Comparison of ENCODE assay signal across 8 cellular contexts in the genomic region with DNA sequence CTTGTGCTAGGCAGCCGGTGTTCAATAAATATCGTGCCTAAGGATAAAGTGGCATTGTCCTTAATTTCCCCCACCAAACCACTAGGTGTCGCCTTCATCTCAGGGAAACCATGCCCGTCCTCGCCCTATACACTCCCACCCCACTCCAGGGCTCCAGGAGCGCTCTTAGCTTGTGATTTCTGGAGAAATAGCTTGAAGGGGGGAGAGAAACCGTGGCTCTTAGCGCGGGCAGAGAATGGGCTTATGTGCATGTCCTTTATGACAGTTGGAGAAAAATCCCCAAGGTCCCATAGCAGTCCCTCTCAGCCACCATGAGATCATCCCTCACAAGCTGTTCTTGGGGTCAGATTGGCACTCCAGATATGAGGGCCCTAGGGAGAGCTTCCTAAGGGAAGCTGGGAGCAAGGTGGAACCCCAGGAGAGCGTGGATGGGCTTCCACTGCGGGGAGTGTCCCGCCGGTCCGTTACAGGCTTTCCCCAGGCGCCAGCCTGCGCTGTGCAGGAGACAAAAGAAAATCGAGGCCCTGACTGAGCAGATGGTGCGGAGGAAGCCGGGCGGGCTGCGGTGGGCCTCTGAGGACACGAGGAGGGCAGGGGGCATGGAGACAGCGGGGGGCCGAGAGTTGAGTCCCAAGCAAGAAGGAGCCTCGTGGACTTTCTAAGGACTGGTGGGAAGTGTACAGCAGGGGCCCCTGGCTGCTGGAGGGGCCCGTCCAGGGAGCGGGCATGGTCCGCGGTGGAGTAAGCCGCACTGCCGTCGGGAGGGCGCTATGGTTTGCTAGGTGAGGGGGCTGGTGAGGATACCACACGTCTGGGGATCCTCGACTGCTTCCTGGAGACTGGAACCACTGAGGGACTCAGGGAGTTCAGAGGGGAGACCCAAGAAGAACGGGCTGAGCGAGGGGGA. TPM values are rescaled to one million over a fixed set of nuclear protein-coding genes. Genes with fewer than 3 reads are reported as not detected.
A peak's percentile ranks its signal among the peaks of the same experiment; 100 is the strongest.
DNase-seq lines count a peak whose midpoint lies in the region; ATAC-seq and TF ChIP-seq lines count a peak whose summit lies in the region.

No MANE protein-coding gene starts in this region.

- no peak overlapping the region for H2AFZ ChIP-seq in DND-41 (ENCODE audit: low read depth, low read length)
- peak overlapping the region; percentile 93 for H2AFZ ChIP-seq in IMR-90 (replicated peaks; ENCODE audit: low read length, poor library complexity)
- 0 out of 2 replicates have a peak overlapping the region, but pooled peaks have one; percentile 39 for H2AFZ ChIP-seq in PC-3 (ENCODE audit: low read length)

- H3K36me3 Mint-ChIP-seq in activated T-helper 1 cell treated with anti-CD3 and anti-CD28 coated beads, Interleukin-12 subunit alpha, Interleukin-12 subunit beta, Interleukin-2, Interleukin-4 antibody, amounts not matched to agents 30 ng/mL and 10 ng/mL and 1 ng/mL, durations not matched to agents 14 hours and 24 hours and 36 hours (ENCODE audit: low read depth): peaks cover 25% of the 10 kb centered on the region
- H3K36me3 Mint-ChIP-seq in nephron (ENCODE audit: low read depth): no peaks in the 10 kb centered on the region

- H3K4me3 ChIP-seq in DND-41 (ENCODE audit: low read depth in 1 of 2, low read length in 2 of 2) (no peak overlapping the region), IMR-90 (ENCODE audit: insufficient read depth, low read depth, low read length) (no peak overlapping the region), PC-3 (ENCODE audit: low read length) (no peak overlapping the region), fibroblast of pulmonary artery (replicated peaks; ENCODE audit: low read depth, low read length) (no peak overlapping the region)

- BruUV-seq in IMR-90 (replicated peaks; lab: Mats Ljungman, UMichigan) (no TSS peak), PC-3 (replicated peaks; lab: Mats Ljungman, UMichigan) (no TSS peak)

- no peak overlapping the region for H3K4me3 Mint-ChIP-seq in activated T-helper 1 cell treated with anti-CD3 and anti-CD28 coated beads, Interleukin-12 subunit alpha, Interleukin-12 subunit beta, Interleukin-2, Interleukin-4 antibody, amounts not matched to agents 30 ng/mL and 10 ng/mL and 1 ng/mL, durations not matched to agents 14 hours and 24 hours and 36 hours
- peak overlapping the region; percentile 87 to 92 (median 91) for H3K4me3 Mint-ChIP-seq in nephron

- ATAC-seq in DND-41 (ENCODE audit: insufficient read depth, low read depth) (peak; percentile 96), IMR-90 (ENCODE audit: low read depth) (peak; percentile 85), PC-3 (peak; percentile 86), GM21786 (IDR thresholded peaks at IDR 0.05; ENCODE audit: unreplicated experiment) (no peak)

- H3K18ac ChIP-seq in IMR-90 (ENCODE audit: low read depth, low read length): peak overlapping the region; percentile 71

- TF ChIP-seq CTCF in DND-41 (IDR thresholded peaks at IDR 0.05; ENCODE audit: borderline replicate concordance, extremely low read depth, low read length, poor library complexity, severe bottlenecking): peak; percentile 93
- peak; percentile 97 for TF ChIP-seq CTCF in IMR-90 (conservative IDR thresholded peaks at IDR 0.05; ENCODE audit: low read depth, low read length)
- peak; percentile 82 for TF ChIP-seq CTCF in PC-3 (conservative IDR thresholded peaks at IDR 0.05; ENCODE audit: low read depth, low read length)
- TF ChIP-seq CTCF in fibroblast of pulmonary artery (IDR thresholded peaks at IDR 0.05; ENCODE audit: low read length, missing control alignments): peak; percentile 92
- peak; percentile 77 to 85 (median 79) for TF ChIP-seq CTCF in nephron (IDR thresholded peaks at IDR 0.05; ENCODE audit: unreplicated experiment in 3 of 3)

- H3K23ac ChIP-seq in IMR-90 (ENCODE audit: low read depth, low read length): peak overlapping the region; percentile 91; the same call in 1 of the 2 replicates

- peak; percentile 99 for TF ChIP-seq RAD21 in IMR-90 (IDR thresholded peaks at IDR 0.05; ENCODE audit: low read length)

- H2BK5ac ChIP-seq in IMR-90 (ENCODE audit: low read depth, low read length, poor library complexity, severe bottlenecking): peak overlapping the region; percentile 69

- H3K79me1 ChIP-seq in IMR-90 (ENCODE audit: low read depth in 1 of 2, low read length in 2 of 2): peaks cover 22 to 40% of the 10 kb centered on the region in 2 experiments

- no peaks in the 10 kb centered on the region for H3K79me2 ChIP-seq in DND-41 (ENCODE audit: insufficient read depth, low read length)
- H3K79me2 ChIP-seq in PC-3 (ENCODE audit: low read length): no peaks in the 10 kb centered on the region

- 58% methylated on average over 11 of the region's 37 CpGs; no CpG with 5 or more reads in 1 of the 2 experiments for WGBS in IMR-90 (ENCODE audit: extremely low coverage in 2 of 2, insufficient read length in 1 of 2), 2 experiments

- no peaks in the 10 kb centered on the region for H3K9me2 ChIP-seq in PC-3 (replicated peaks; ENCODE audit: low read length)

- H3K4ac ChIP-seq in IMR-90 (ENCODE audit: low read depth, low read length): peak overlapping the region; percentile 99

- peak overlapping the region; percentile 64; the same call in 2 of the 3 replicates for H2BK15ac ChIP-seq in IMR-90 (ENCODE audit: low read depth, low read length)

- H3K27me3 ChIP-seq in DND-41 (ENCODE audit: insufficient read depth, low read length, poor library complexity): no peaks in the 10 kb centered on the region
- H3K27me3 ChIP-seq in IMR-90 (ENCODE audit: control insufficient read depth, insufficient read depth, low read length): peaks cover 5% of the 10 kb centered on the region
- H3K27me3 ChIP-seq in PC-3 (ENCODE audit: low read length): no peaks in the 10 kb centered on the region

- peak overlapping the region; percentile 100 for H4K5ac ChIP-seq in IMR-90 (ENCODE audit: low read depth, low read length)

- in situ Hi-C loops in IMR-90 (cut with MboI; ENCODE audit: low sequenced_read_pairs): no loop called here

- H3K4me1 ChIP-seq in DND-41 (ENCODE audit: insufficient read depth, low read length) (no peaks in the 10 kb centered on the region), IMR-90 (ENCODE audit: control insufficient read depth, insufficient read depth, low read length) (peaks cover 28% of the 10 kb centered on the region), PC-3 (ENCODE audit: insufficient read depth, low read length) (peaks cover 16% of the 10 kb centered on the region)

- H3K4me1 Mint-ChIP-seq in activated T-helper 1 cell treated with anti-CD3 and anti-CD28 coated beads, Interleukin-12 subunit alpha, Interleukin-12 subunit beta, Interleukin-2, Interleukin-4 antibody, amounts not matched to agents 30 ng/mL and 10 ng/mL and 1 ng/mL, durations not matched to agents 14 hours and 24 hours and 36 hours (ENCODE audit: low read depth): peaks cover 10% of the 10 kb centered on the region
- peaks cover 39% of the 10 kb centered on the region for H3K4me1 Mint-ChIP-seq in nephron

- H4K20me1 ChIP-seq in DND-41 (ENCODE audit: insufficient read depth, low read length) (no peaks in the 10 kb centered on the region), IMR-90 (ENCODE audit: insufficient read depth, low read length) (no peaks in the 10 kb centered on the region), PC-3 (ENCODE audit: low read length) (no peaks in the 10 kb centered on the region)

- DNase-seq in DND-41 (peak; percentile 62), IMR-90 (peak; percentile 83), PC-3 (peak; percentile 77), fibroblast of pulmonary artery (ENCODE audit: low read depth) (peak; percentile 93), stromal cell of bone marrow (ENCODE audit: low read depth) (peak; percentile 69)
- DNase-seq in activated T-helper 1 cell treated with anti-CD3 and anti-CD28 coated beads, Interleukin-12 subunit alpha, Interleukin-12 subunit beta, Interleukin-2, Interleukin-4 antibody, amounts not matched to agents 30 ng/mL and 10 ng/mL and 1 ng/mL, durations not matched to agents 14 hours and 24 hours and 36 hours (ENCODE audit: low spot score): peak; percentile 45

- dilution Hi-C loops in IMR-90 (cut with HindIII; ENCODE audit: low sequenced_read_pairs, unreplicated experiment): no loop called here

- POLR2A ChIA-PET in IMR-90 (lab: Charles Lee; ENCODE audit: unreplicated experiment) (interaction anchor here (0.8 kb wide), 1 partner anchor 92 kb away, joined by 3 read pairs; no protein-coding TSS in a partner anchor), PC-3 (lab: Charles Lee; ENCODE audit: unreplicated experiment) (interaction anchor here (0.8 kb wide), 1 partner anchor 91 kb away, joined by 3 read pairs; no protein-coding TSS in a partner anchor)

- H3K9me3 Mint-ChIP-seq in activated T-helper 1 cell treated with anti-CD3 and anti-CD28 coated beads, Interleukin-12 subunit alpha, Interleukin-12 subunit beta, Interleukin-2, Interleukin-4 antibody, amounts not matched to agents 30 ng/mL and 10 ng/mL and 1 ng/mL, durations not matched to agents 14 hours and 24 hours and 36 hours: no peaks in the 10 kb centered on the region
- no peaks in the 10 kb centered on the region for H3K9me3 Mint-ChIP-seq in nephron

- peak overlapping the region; percentile 97 for H2AK9ac ChIP-seq in IMR-90 (replicated peaks; ENCODE audit: low read depth, low read length, poor library complexity)

- no peak overlapping the region for H3K27ac Mint-ChIP-seq in activated T-helper 1 cell treated with anti-CD3 and anti-CD28 coated beads, Interleukin-12 subunit alpha, Interleukin-12 subunit beta, Interleukin-2, Interleukin-4 antibody, amounts not matched to agents 30 ng/mL and 10 ng/mL and 1 ng/mL, durations not matched to agents 14 hours and 24 hours and 36 hours
- peak overlapping the region; percentile 89 to 95 (median 94) for H3K27ac Mint-ChIP-seq in nephron

- H3K9me3 ChIP-seq in DND-41 (ENCODE audit: insufficient read depth, low read length, severe bottlenecking): no peaks in the 10 kb centered on the region
- no peaks in the 10 kb centered on the region for H3K9me3 ChIP-seq in IMR-90 (ENCODE audit: control insufficient read depth, insufficient read depth, low read length)
- no peaks in the 10 kb centered on the region for H3K9me3 ChIP-seq in PC-3 (ENCODE audit: low read length)

- TF ChIP-seq POLR2A in IMR-90 (IDR thresholded peaks at IDR 0.05; ENCODE audit: low read depth, low read length): peak; percentile 47; the same call in 1 of the 2 replicates

- peak overlapping the region; percentile 82 for H3K14ac ChIP-seq in IMR-90 (replicated peaks; ENCODE audit: low read depth, low read length)

- H3K4me2 ChIP-seq in DND-41 (ENCODE audit: insufficient read depth, low read length) (no peak overlapping the region), IMR-90 (ENCODE audit: low read depth, low read length) (peak overlapping the region; percentile 54; the same call in 1 of the 2 replicates), PC-3 (ENCODE audit: low read length) (no peak overlapping the region)

- peak overlapping the region; percentile 75 for H2AK5ac ChIP-seq in IMR-90 (ENCODE audit: low read depth, low read length)

- H3K27ac ChIP-seq in DND-41 (ENCODE audit: low read length) (no peak overlapping the region), IMR-90 (ENCODE audit: insufficient read depth, low read length) (peak overlapping the region; percentile 68), PC-3 (ENCODE audit: low read length) (no peak overlapping the region)

- peak overlapping the region; percentile 68 for H2BK20ac ChIP-seq in IMR-90 (ENCODE audit: low read depth, low read length)

- H3K9ac ChIP-seq in DND-41 (ENCODE audit: low read depth, low read length): no peak overlapping the region
- H3K9ac ChIP-seq in IMR-90 (ENCODE audit: low read depth, low read length): peak overlapping the region; percentile 62
- no peak overlapping the region for H3K9ac ChIP-seq in PC-3 (ENCODE audit: low read length)

- peaks cover 15% of the 10 kb centered on the region for H3K36me3 ChIP-seq in DND-41 (ENCODE audit: insufficient read depth, low read length)
- no peaks in the 10 kb centered on the region for H3K36me3 ChIP-seq in IMR-90 (ENCODE audit: control insufficient read depth, insufficient read depth, low read length)
- no peaks in the 10 kb centered on the region for H3K36me3 ChIP-seq in PC-3 (ENCODE audit: low read depth, low read length)

- no peaks in the 10 kb centered on the region for H3F3A ChIP-seq in PC-3 (ENCODE audit: low read length, unreplicated experiment)

- peak overlapping the region; percentile 82; the same call in 1 of the 2 replicates for H4K91ac ChIP-seq in IMR-90 (ENCODE audit: insufficient read depth, low read depth, low read length)

- intact Hi-C loops in IMR-90 (cut with micrococcal nuclease) (loop anchor here (1.0 to 2.0 kb wide), 5 partner anchors 22 to 155 kb away; a partner anchor contains a TSS), PC-3 (cut with micrococcal nuclease) (loop anchor here (1.0 to 10.0 kb wide), 4 partner anchors 25 to 136 kb away; a partner anchor contains a TSS)
- intact Hi-C loops in activated T-helper 1 cell treated with anti-CD3 and anti-CD28 coated beads, Interleukin-12 subunit alpha, Interleukin-12 subunit beta, Interleukin-2, Interleukin-4 antibody, amounts not matched to agents 30 ng/mL and 10 ng/mL and 1 ng/mL, durations not matched to agents 14 hours and 24 hours and 36 hours (cut with micrococcal nuclease): loop anchor here (1.0 kb wide), 3 partner anchors 22 to 92 kb away; a partner anchor contains a TSS

- H2BK120ac ChIP-seq in IMR-90 (ENCODE audit: low read depth, low read length): peak overlapping the region; percentile 79

- H4K8ac ChIP-seq in IMR-90 (ENCODE audit: low read depth in 2 of 2, low read length in 2 of 2): peak overlapping the region; percentile 96 to 99

- H3K56ac ChIP-seq in IMR-90 (ENCODE audit: extremely low read depth, insufficient read depth, low read length): no peak overlapping the region; the same call in 1 of the 2 replicates

- H3K27me3 Mint-ChIP-seq in activated T-helper 1 cell treated with anti-CD3 and anti-CD28 coated beads, Interleukin-12 subunit alpha, Interleukin-12 subunit beta, Interleukin-2, Interleukin-4 antibody, amounts not matched to agents 30 ng/mL and 10 ng/mL and 1 ng/mL, durations not matched to agents 14 hours and 24 hours and 36 hours (ENCODE audit: insufficient read depth): no peaks in the 10 kb centered on the region
- H3K27me3 Mint-ChIP-seq in nephron (ENCODE audit: low read depth): no peaks in the 10 kb centered on the region

- H3K9me1 ChIP-seq in IMR-90 (ENCODE audit: insufficient read depth, low read length): peaks cover 29% of the 10 kb centered on the region

- CTCF ChIA-PET in IMR-90 (lab: Yijun Ruan, JAX) (interaction anchor here (0.6 to 2.1 kb wide), 27 partner anchors 13 to 251 kb away, joined by 3 to 25 read pairs (median 3); a partner anchor contains a TSS), PC-3 (lab: Charles Lee) (interaction anchor here (0.6 to 1.8 kb wide), 10 partner anchors 8 to 92 kb away, joined by 3 to 41 read pairs (median 4); a partner anchor contains a TSS)

RNA-seq across cellular contexts. Expression of a gene that starts 0.8 kb away (rescaled TPM):
- total RNA-seq in IMR-90 (2012; rRNA removed) (5.2 and 6.4 TPM in 2 replicates), PC-3 (2014; rRNA removed) (1.0 and 1.5 TPM in 2 replicates)
- 29.9 and 35.7 TPM in 2 replicates for polyA plus RNA-seq in IMR-90 (2012; rRNA removed)
- 12.3 and 21.9 TPM in 2 replicates for polyA plus RNA-seq in IMR-90 (2012; cell fraction: cytosol; rRNA removed)
- polyA plus RNA-seq in IMR-90 (2012; cell fraction: nucleus; rRNA removed; ENCODE audit: low replicate concordance): 47.1 and 127 TPM in 2 replicates
- total RNA-seq in activated T-helper 1 cell treated with anti-CD3 and anti-CD28 coated beads, Interleukin-12 subunit alpha, Interleukin-12 subunit beta, Interleukin-2, Interleukin-4 antibody, amounts not matched to agents 30 ng/mL and 10 ng/mL and 1 ng/mL, durations not matched to agents 14 hours and 24 hours and 36 hours: 9.3 and 10.4 TPM in 2 replicates

RNA-seq across cellular contexts. Expression of a gene that starts 21.4 kb away (rescaled TPM):
- total RNA-seq in IMR-90 (2012; rRNA removed) (0.28 and 0.72 TPM in 2 replicates), PC-3 (2014; rRNA removed) (not detected in 2 replicates)
- 0.62 and 0.84 TPM in 2 replicates for polyA plus RNA-seq in IMR-90 (2012; rRNA removed)
- polyA plus RNA-seq in IMR-90 (2012; cell fraction: cytosol; rRNA removed): 0.35 and 0.49 TPM in 2 replicates
- polyA plus RNA-seq in IMR-90 (2012; cell fraction: nucleus; rRNA removed; ENCODE audit: low replicate concordance): 4.4 and 5.1 TPM in 2 replicates
- 0.66 and 1.0 TPM in 2 replicates for total RNA-seq in activated T-helper 1 cell treated with anti-CD3 and anti-CD28 coated beads, Interleukin-12 subunit alpha, Interleukin-12 subunit beta, Interleukin-2, Interleukin-4 antibody, amounts not matched to agents 30 ng/mL and 10 ng/mL and 1 ng/mL, durations not matched to agents 14 hours and 24 hours and 36 hours

RNA-seq across cellular contexts. Expression of a gene that starts 24.2 kb away (rescaled TPM):
- total RNA-seq in IMR-90 (2012; rRNA removed): 6.7 and 7.5 TPM in 2 replicates
- polyA plus RNA-seq in IMR-90 (2012; rRNA removed): 17.4 and 20.6 TPM in 2 replicates
- polyA plus RNA-seq in IMR-90 (2012; cell fraction: cytosol; rRNA removed): 26.5 and 46.4 TPM in 2 replicates
- 10.9 and 11.6 TPM in 2 replicates for polyA plus RNA-seq in IMR-90 (2012; cell fraction: nucleus; rRNA removed; ENCODE audit: low replicate concordance)
- 69.7 and 78.5 TPM in 2 replicates for total RNA-seq in PC-3 (2014; rRNA removed)
- total RNA-seq in activated T-helper 1 cell treated with anti-CD3 and anti-CD28 coated beads, Interleukin-12 subunit alpha, Interleukin-12 subunit beta, Interleukin-2, Interleukin-4 antibody, amounts not matched to agents 30 ng/mL and 10 ng/mL and 1 ng/mL, durations not matched to agents 14 hours and 24 hours and 36 hours: 47.5 and 55.3 TPM in 2 replicates

RNA-seq across cellular contexts. Expression of a gene that starts 36.6 kb away (rescaled TPM):
- not detected in 2 replicates for total RNA-seq in IMR-90 (2012; rRNA removed)
- not detected in 2 replicates for polyA plus RNA-seq in IMR-90 (2012; rRNA removed)
- not detected in 2 replicates for polyA plus RNA-seq in IMR-90 (2012; cell fraction: cytosol; rRNA removed)
- not detected in 2 replicates for polyA plus RNA-seq in IMR-90 (2012; cell fraction: nucleus; rRNA removed; ENCODE audit: low replicate concordance)
- total RNA-seq in PC-3 (2014; rRNA removed): 145 and 149 TPM in 2 replicates
- not detected in 2 replicates for total RNA-seq in activated T-helper 1 cell treated with anti-CD3 and anti-CD28 coated beads, Interleukin-12 subunit alpha, Interleukin-12 subunit beta, Interleukin-2, Interleukin-4 antibody, amounts not matched to agents 30 ng/mL and 10 ng/mL and 1 ng/mL, durations not matched to agents 14 hours and 24 hours and 36 hours

RNA-seq across cellular contexts. Expression of a gene that starts 37.9 kb away (rescaled TPM):
- not detected in 2 replicates for total RNA-seq in IMR-90 (2012; rRNA removed)
- polyA plus RNA-seq in IMR-90 (2012; rRNA removed): not detected in 2 replicates
- not detected in 2 replicates for polyA plus RNA-seq in IMR-90 (2012; cell fraction: cytosol; rRNA removed)
- not detected in 2 replicates for polyA plus RNA-seq in IMR-90 (2012; cell fraction: nucleus; rRNA removed; ENCODE audit: low replicate concordance)
- 0.29 TPM in 1 of 2 replicates, not detected in the other for total RNA-seq in PC-3 (2014; rRNA removed)
- total RNA-seq in activated T-helper 1 cell treated with anti-CD3 and anti-CD28 coated beads, Interleukin-12 subunit alpha, Interleukin-12 subunit beta, Interleukin-2, Interleukin-4 antibody, amounts not matched to agents 30 ng/mL and 10 ng/mL and 1 ng/mL, durations not matched to agents 14 hours and 24 hours and 36 hours: not detected in 2 replicates
